1 cellular context compared by ENCODE assay signal in genomic region chr4:73589887-73590801, GRCh38.
TF ChIP-seq lines count a peak whose summit lies in the region.

No MANE protein-coding gene starts in this region.

TF ChIP-seq in HepG2, 621 proteins besides CTCF, POLR2A, EP300 and RAD21 (continued from another document):
- TF ChIP-seq PRDM10 (CRISPR knock-in tag; IDR thresholded peaks at IDR 0.05; ENCODE audit: low read depth) (no peak), SNAPC2 (CRISPR knock-in tag; IDR thresholded peaks at IDR 0.05) (no peak)
